In genomic region chr2:165239230-165239629, GRCh38 we compare ENCODE assay signal across 8 cellular contexts. TPM values are rescaled to one million over a fixed set of nuclear protein-coding genes. Genes with fewer than 3 reads are reported as not detected.
DNase-seq lines count a peak whose midpoint lies in the region; ATAC-seq and TF ChIP-seq lines count a peak whose summit lies in the region.

SCN2A (plus strand) TSS chr2:165239414; CDS start chr2:165295824, 56,410 bp downstream.

- intact Hi-C loops in Right ventricle myocardium superior (cut with DNase I) (no loop called here), Right ventricle myocardium inferior (cut with DNase I) (loop anchor here (1.0 kb wide), 1 partner anchor 54 kb away; no protein-coding TSS in a partner anchor), colonic mucosa (cut with DNase I) (no loop called here)

- CTCF ChIA-PET in T-cell (lab: Charles Lee) = interaction anchor here (0.6 to 1.8 kb wide), 3 partner anchors 9 to 635 kb away, joined by 3 to 7 read pairs (median 3); no protein-coding TSS in a partner anchor

- no peak within 1 kb of the TSS for H3K27ac ChIP-seq in colonic mucosa

- H3K9me3 ChIP-seq in colonic mucosa = no peaks in the 10 kb centered on the region

- no peaks in the 10 kb centered on the region for H3K9me3 Mint-ChIP-seq in T-cell

- H3K4me3 ChIP-seq in colonic mucosa = no peak within 1 kb of the TSS

- peaks cover 0 to 4% of the 10 kb centered on the region in 2 donors for H3K27me3 Mint-ChIP-seq in T-cell

- DNase-seq in Right ventricle myocardium superior (no peak), Right ventricle myocardium inferior (ENCODE audit: missing footprints) (no peak), NCI-H446 treated with DMSO at 0.1 percent for 48 hours (lab: John Stamatoyannopoulos, UW) (peak; percentile 63), colonic mucosa (no peak), lung microvascular endothelial cell (ENCODE audit: low read depth in 2 of 2) (peak; percentile 69 to 74), T-cell (no peak)

- H3K36me3 ChIP-seq in colonic mucosa = no peaks in the 10 kb centered on the region

- no peak within 1 kb of the TSS for H3K27ac Mint-ChIP-seq in T-cell

- H3K9ac ChIP-seq in colonic mucosa (ENCODE audit: low read depth in 2 of 2, low read length in 2 of 2) = no peak within 1 kb of the TSS

- H3K36me3 Mint-ChIP-seq in T-cell = no peaks in the 10 kb centered on the region

- H3K4me3 Mint-ChIP-seq in T-cell = no peak within 1 kb of the TSS

- POLR2A ChIA-PET in T-cell (lab: Charles Lee) = interaction anchor here in 1 of 2 donors (0.5 kb wide), 1 partner anchor 53 kb away, joined by 3 read pairs; no protein-coding TSS in a partner anchor

- TF ChIP-seq CTCF in colonic mucosa (IDR thresholded peaks at IDR 0.05) = peak; percentile 31

- ATAC-seq in Right ventricle myocardium superior (ENCODE audit: poor library complexity) (peak; percentile 72), Right ventricle myocardium inferior (no peak), HG03135 (IDR thresholded peaks at IDR 0.05; ENCODE audit: unreplicated experiment) (peak; percentile 77), GM19455 (IDR thresholded peaks at IDR 0.05; ENCODE audit: unreplicated experiment) (no peak), T-cell (replicated peaks in 1 of 4) (no peak)

- H3K4me1 Mint-ChIP-seq in T-cell = no peaks in the 10 kb centered on the region

- H3K27me3 ChIP-seq in colonic mucosa = no peaks in the 10 kb centered on the region

- no peaks in the 10 kb centered on the region for H3K4me1 ChIP-seq in colonic mucosa

RNA-seq across cellular contexts. Expression of gene SCN2A, which starts in this region (rescaled TPM):
- total RNA-seq in Right ventricle myocardium superior = 0.05 TPM
- 0.16 TPM for total RNA-seq in Right ventricle myocardium inferior
- total RNA-seq in colonic mucosa = under 1 TPM in 1 of 2 donors, not detected in 1; 0.05 TPM
- under 0.01 TPM in 1 of 2 replicates, not detected in the other for total RNA-seq in lung microvascular endothelial cell
- total RNA-seq in T-cell = not detected

Comparison
In these comparisons a context has a peak if more than half of its experiments do, and no peak if none do; other contexts are left out.
1. Peak in ATAC-seq in Right ventricle myocardium superior; RNA of the gene not detected or under 1 TPM.
2. Peak in DNase-seq in lung microvascular endothelial cell; RNA of the gene not detected or under 1 TPM.